Comparison of ENCODE assay signal across 15 cellular contexts in genomic region chr12:70258605-70259403, GRCh38. TPM values are rescaled to one million over a fixed set of nuclear protein-coding genes. Genes with fewer than 3 reads are reported as not detected.
DNase-seq lines count a peak whose midpoint lies in the region; ATAC-seq and TF ChIP-seq lines count a peak whose summit lies in the region.
"Had no signal": no experiment of that assay in that cellular context is flagged by ENCODE, and none has a peak within 500 bp of the region (broad histone marks: within the 10 kb centered on the region; RNA-seq: fewer than 3 reads in every experiment).

No MANE protein-coding gene starts in this region.

- no peaks in the 10 kb centered on the region for H3K4me1 ChIP-seq in endodermal cell (ENCODE audit: control insufficient read depth, insufficient read depth, low read length)

- no peak overlapping the region for H3K27ac ChIP-seq in endodermal cell (ENCODE audit: low read depth, low read length)
- H3K27ac ChIP-seq: spleen had no signal

- peaks cover 36% of the 10 kb centered on the region for H3K36me3 Mint-ChIP-seq in activated T-cell treated with anti-CD3 and anti-CD28 coated beads, Interleukin-2, amount 50 U/mL, for 24 hours (ENCODE audit: low read depth)
- H3K36me3 Mint-ChIP-seq in endodermal cell (ENCODE audit: low read depth): peaks cover 26% of the 10 kb centered on the region

- WGBS in endodermal cell (ENCODE audit: insufficient coverage in 1 of 2, insufficient read length in 1 of 2), 2 experiments: 86% methylated on average over 3 to 4 of the region's 5 CpGs

- peak overlapping the region; percentile 17 for H3K27ac Mint-ChIP-seq in activated T-cell treated with anti-CD3 and anti-CD28 coated beads, Interleukin-2, amount 50 U/mL, for 24 hours
- no peak overlapping the region for H3K27ac Mint-ChIP-seq in endodermal cell

- no peak overlapping the region for H3K4me3 ChIP-seq in endodermal cell (ENCODE audit: low read length)
- H3K4me3 ChIP-seq: spleen had no signal

- no peaks in the 10 kb centered on the region for H3K27me3 ChIP-seq in endodermal cell (ENCODE audit: control insufficient read depth, insufficient read depth, low read length, poor library complexity, severe bottlenecking)
- H3K27me3 ChIP-seq: spleen had no signal

- H3K9ac ChIP-seq in endodermal cell (ENCODE audit: extremely low read depth, low read length, poor library complexity, severe bottlenecking): no peak overlapping the region

- H3K9me3 Mint-ChIP-seq in activated T-cell treated with anti-CD3 and anti-CD28 coated beads, Interleukin-2, amount 50 U/mL, for 24 hours: peaks cover 2% of the 10 kb centered on the region
- H3K9me3 Mint-ChIP-seq in endodermal cell: peaks cover 5% of the 10 kb centered on the region

- DNase-seq in activated T-cell treated with anti-CD3 and anti-CD28 coated beads, Interleukin-2, amount 50 U/mL, for 24 hours: no peak
- no peak for DNase-seq in activated T-cell treated with anti-CD3 and anti-CD28 coated beads, Interleukin-2, amount 50 U/mL, for 1 hour
- DNase-seq in NCI-H69 (lab: John Stamatoyannopoulos, UW) (peak; percentile 76), endodermal cell (peak; percentile 59), renal cortical epithelial cell (ENCODE audit: low read depth) (peak; percentile 48), NCI-H128 (lab: John Stamatoyannopoulos, UW; ENCODE audit: unreplicated experiment) (no peak), SHP77 treated with DMSO at 0.1 percent for 48 hours (lab: John Stamatoyannopoulos, UW) (no peak)
- DNase-seq: cerebellar nuclear complex, DMS 273 treated with DMSO at 0.1 percent for 48 hours, NCI-H1436 treated with DMSO at 0.1 percent for 48 hours, NCI-H526, Right ventricle myocardium superior, spleen had no signal

- ATAC-seq in GM21381 (IDR thresholded peaks at IDR 0.05; ENCODE audit: unreplicated experiment): no peak

- H3K36me3 ChIP-seq in endodermal cell (ENCODE audit: control insufficient read depth, insufficient read depth, low read length): peaks cover 9% of the 10 kb centered on the region

- peaks cover 6% of the 10 kb centered on the region for H3K9me3 ChIP-seq in endodermal cell (ENCODE audit: control insufficient read depth, low read length)

- H3K27me3 Mint-ChIP-seq in activated T-cell treated with anti-CD3 and anti-CD28 coated beads, Interleukin-2, amount 50 U/mL, for 24 hours: no peaks in the 10 kb centered on the region
- H3K27me3 Mint-ChIP-seq in endodermal cell (ENCODE audit: insufficient read depth): no peaks in the 10 kb centered on the region
- H3K27me3 Mint-ChIP-seq: activated naive CD8-positive, alpha-beta T cell had no signal

- no peak for TF ChIP-seq CTCF in endodermal cell (conservative IDR thresholded peaks at IDR 0.05)

- H3K4me3 Mint-ChIP-seq in activated T-cell treated with anti-CD3 and anti-CD28 coated beads, Interleukin-2, amount 50 U/mL, for 24 hours: no peak overlapping the region
- H3K4me3 Mint-ChIP-seq in endodermal cell: no peak overlapping the region
- H3K4me3 Mint-ChIP-seq: activated naive CD8-positive, alpha-beta T cell had no signal

- H3K4me1 Mint-ChIP-seq in activated T-cell treated with anti-CD3 and anti-CD28 coated beads, Interleukin-2, amount 50 U/mL, for 24 hours (ENCODE audit: low read depth): peaks cover 79% of the 10 kb centered on the region
- H3K4me1 Mint-ChIP-seq in endodermal cell: peaks cover 24% of the 10 kb centered on the region

RNA-seq across cellular contexts. Expression of gene CNOT2, which starts 15.6 kb away (rescaled TPM):
- total RNA-seq in endodermal cell (10 to 100 TPM; 96.2 to 96.5 TPM), renal cortical epithelial cell (151 and 250 TPM in 2 replicates)
- polyA plus RNA-seq in endodermal cell (2013, experiment 1 of 2): 74.5 TPM
- polyA plus RNA-seq in endodermal cell (2013, experiment 2 of 2): 72.7 TPM

Comparison
In these comparisons a context has a peak if more than half of its experiments do, and no peak if none do; other contexts are left out.
1. DNase-seq: peak in NCI-H69 (single experiment), endodermal cell (single experiment) and renal cortical epithelial cell (single experiment); none in activated T-cell treated with anti-CD3 and anti-CD28 coated beads, Interleukin-2, amount 50 U/mL, for 24 hours (single experiment), activated T-cell treated with anti-CD3 and anti-CD28 coated beads, Interleukin-2, amount 50 U/mL, for 1 hour (single experiment), NCI-H128 (single experiment) and SHP77 treated with DMSO at 0.1 percent for 48 hours (single experiment).